Comparison of ENCODE assay signal across 24 cellular contexts in the genomic region with DNA sequence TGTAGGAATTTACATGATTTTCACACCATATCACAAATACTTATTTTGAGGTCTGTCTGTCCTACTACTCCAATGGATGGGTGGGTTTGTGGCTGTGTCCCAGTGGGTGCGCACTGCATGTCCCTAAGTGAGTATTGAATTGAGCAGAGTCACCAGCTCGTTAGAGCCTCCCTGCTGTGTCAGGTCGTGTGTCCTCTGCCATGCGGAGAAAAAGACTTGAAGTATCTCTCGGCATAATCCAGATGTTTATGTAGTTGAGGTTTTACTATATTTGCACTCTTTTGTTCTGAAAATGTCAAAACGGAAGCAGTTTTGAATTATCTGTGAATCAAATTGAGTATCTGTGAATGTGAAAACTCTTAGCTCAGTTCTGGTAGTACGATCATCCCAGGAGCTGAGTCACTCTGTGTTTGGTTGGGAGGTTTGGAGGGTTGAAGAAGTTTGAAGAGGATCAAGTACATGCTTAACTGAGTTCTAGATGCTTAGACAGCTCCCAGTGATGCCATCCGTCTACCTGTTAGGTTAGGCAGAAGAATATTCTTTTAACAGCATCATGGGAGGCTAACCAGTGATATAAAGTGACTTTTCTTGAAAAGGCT.
"Had no signal": no experiment of that assay in that cellular context is flagged by ENCODE, and none has a peak within 500 bp of the region (broad histone marks: within the 10 kb centered on the region; RNA-seq: fewer than 3 reads in every experiment).

No MANE protein-coding gene starts in this region.

- H3K27me3 Mint-ChIP-seq: activated B cell treated with CpG ODN at 0.5 μM for 24 hours had no signal

- ATAC-seq: gastrocnemius medialis, left ventricle myocardium superior, upper lobe of right lung had no signal

- H3K9me3 Mint-ChIP-seq: activated B cell treated with CpG ODN at 0.5 μM for 24 hours; activated naive CD8-positive, alpha-beta T cell treated with anti-CD3 and anti-CD28 coated beads, Interleukin-2, amount 10 ng/mL, durations not matched to agents 7 days and 5 days; activated T-helper 1 cell treated with anti-CD3 and anti-CD28 coated beads, Interleukin-12 subunit alpha, Interleukin-12 subunit beta, Interleukin-2, Interleukin-4 antibody, amounts not matched to agents 30 ng/mL and 10 ng/mL and 1 ng/mL, durations not matched to agents 14 hours and 24 hours and 36 hours had no signal

- H3K36me3 Mint-ChIP-seq: activated naive CD4-positive, alpha-beta T cell treated with anti-CD3 and anti-CD28 coated beads, Interleukin-2, amount 10 ng/mL, durations not matched to agents 7 days and 5 days; activated naive CD8-positive, alpha-beta T cell treated with anti-CD3 and anti-CD28 coated beads, Interleukin-2, amount 10 ng/mL, durations not matched to agents 7 days and 5 days; brain; mesothelial cell of epicardium; naive B cell had no signal

- H3K4me3 Mint-ChIP-seq: activated B cell treated with CpG ODN at 0.5 μM for 24 hours; activated naive CD4-positive, alpha-beta T cell treated with anti-CD3 and anti-CD28 coated beads, Interleukin-2, amount 10 ng/mL, durations not matched to agents 7 days and 5 days; activated naive CD8-positive, alpha-beta T cell treated with anti-CD3 and anti-CD28 coated beads, Interleukin-2, amount 10 ng/mL, durations not matched to agents 7 days and 5 days; activated T-helper 1 cell treated with anti-CD3 and anti-CD28 coated beads, Interleukin-12 subunit alpha, Interleukin-12 subunit beta, Interleukin-2, Interleukin-4 antibody, amounts not matched to agents 30 ng/mL and 10 ng/mL and 1 ng/mL, durations not matched to agents 14 hours and 24 hours and 36 hours; brain; mesothelial cell of epicardium; naive B cell had no signal

- DNase-seq: activated B cell treated with CpG ODN at 0.5 μM for 24 hours; activated CD4-positive, alpha-beta T cell treated with anti-CD3 and anti-CD28 coated beads, Interleukin-2, amount 50 U/mL, for 4 hours; activated gamma-delta T cell; activated naive CD4-positive, alpha-beta T cell treated with anti-CD3 and anti-CD28 coated beads, Interleukin-2, amount 10 ng/mL, durations not matched to agents 7 days and 5 days; activated naive CD8-positive, alpha-beta T cell treated with anti-CD3 and anti-CD28 coated beads, Interleukin-2, amount 10 ng/mL, durations not matched to agents 7 days and 5 days; activated T-cell treated with anti-CD3 and anti-CD28 coated beads for 4 hours; dorsolateral prefrontal cortex; effector memory CD4-positive, alpha-beta T cell; gastrocnemius medialis; glutamatergic neuron; islet precursor cell; left ventricle myocardium superior; mammary epithelial cell; naive B cell; ovary; stimulated activated CD4-positive, alpha-beta T cell treated with anti-CD3 and anti-CD28 coated beads, Interleukin-1b, Interleukin-23, amount 100 ng/mL, for 48 hours; stimulated activated CD4-positive, alpha-beta T cell treated with anti-CD3 and anti-CD28 coated beads, Interleukin-4, amount 100 ng/mL, for 4 hours; stimulated activated CD8-positive, alpha-beta memory T cell treated with anti-CD3 and anti-CD28 coated beads, Interleukin-4, amount 100 ng/mL, for 48 hours; stimulated activated naive CD4-positive, alpha-beta T cell; tibial artery; upper lobe of right lung had no signal

- H3K4me1 Mint-ChIP-seq: activated B cell treated with CpG ODN at 0.5 μM for 24 hours; activated naive CD4-positive, alpha-beta T cell treated with anti-CD3 and anti-CD28 coated beads, Interleukin-2, amount 10 ng/mL, durations not matched to agents 7 days and 5 days; activated naive CD8-positive, alpha-beta T cell treated with anti-CD3 and anti-CD28 coated beads, Interleukin-2, amount 10 ng/mL, durations not matched to agents 7 days and 5 days; mesothelial cell of epicardium; naive B cell had no signal

- H3K27ac Mint-ChIP-seq: activated B cell treated with CpG ODN at 0.5 μM for 24 hours; activated naive CD4-positive, alpha-beta T cell treated with anti-CD3 and anti-CD28 coated beads, Interleukin-2, amount 10 ng/mL, durations not matched to agents 7 days and 5 days; activated naive CD8-positive, alpha-beta T cell treated with anti-CD3 and anti-CD28 coated beads, Interleukin-2, amount 10 ng/mL, durations not matched to agents 7 days and 5 days; activated T-helper 1 cell treated with anti-CD3 and anti-CD28 coated beads, Interleukin-12 subunit alpha, Interleukin-12 subunit beta, Interleukin-2, Interleukin-4 antibody, amounts not matched to agents 30 ng/mL and 10 ng/mL and 1 ng/mL, durations not matched to agents 14 hours and 24 hours and 36 hours; mesothelial cell of epicardium; naive B cell had no signal
